Comparison of ENCODE assay signal across 24 cellular contexts in the genomic region with DNA sequence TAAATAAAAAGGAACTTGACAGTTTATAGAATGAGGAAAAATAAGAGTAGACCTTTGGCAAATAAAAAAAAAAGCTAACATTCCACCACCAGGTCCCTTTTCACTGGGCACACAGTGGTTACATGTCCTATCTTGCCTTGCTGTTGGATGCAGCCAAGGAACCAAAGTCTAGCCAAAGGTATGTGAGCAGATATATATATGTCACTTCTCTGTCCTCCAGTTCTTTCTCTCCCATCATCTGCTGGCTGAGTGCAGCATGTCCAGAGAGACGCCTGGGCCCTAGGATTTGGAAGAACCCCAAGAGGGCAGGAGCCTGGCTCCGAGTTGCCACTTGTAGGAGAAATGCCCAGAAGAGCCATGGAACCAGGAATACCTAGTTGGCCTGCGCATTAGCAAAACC.
"Had no signal": no experiment of that assay in that cellular context is flagged by ENCODE, and none has a peak within 500 bp of the region (broad histone marks: within the 10 kb centered on the region; RNA-seq: fewer than 3 reads in every experiment).

No MANE protein-coding gene starts in this region.

- H3K4me3 ChIP-seq: adrenal gland, K562 had no signal

- H3K27me3 ChIP-seq: adrenal gland had no signal

- H3K4me1 ChIP-seq: adrenal gland had no signal

- H3K27ac ChIP-seq: adrenal gland had no signal

- H3K9me3 ChIP-seq: adrenal gland had no signal

- H3K36me3 ChIP-seq: adrenal gland had no signal

- DNase-seq: activated CD4-positive, alpha-beta T cell treated with anti-CD3 and anti-CD28 coated beads for 48 hours; activated CD4-positive, alpha-beta T cell treated with anti-CD3 and anti-CD28 coated beads, Interleukin-2, amount 50 U/mL, for 4 hours; activated CD4-positive, CD25-positive, alpha-beta regulatory T cell treated with anti-CD3 and anti-CD28 coated beads, Interleukin-2, amount 50 U/mL, for 72 hours; activated CD8-positive, alpha-beta memory T cell treated with anti-CD3 and anti-CD28 coated beads, Interleukin-2, amount 50 U/mL, for 48 hours; activated CD8-positive, alpha-beta T cell treated with anti-CD3 and anti-CD28 coated beads, Interleukin-2, amount 10 ng/mL, durations not matched to agents 7 days and 5 days; activated naive CD4-positive, alpha-beta T cell treated with anti-CD3 and anti-CD28 coated beads, Interleukin-2, amount 50 U/mL, for 16 hours; activated naive CD8-positive, alpha-beta T cell treated with anti-CD3 and anti-CD28 coated beads, Interleukin-2, amount 10 ng/mL, durations not matched to agents 7 days and 5 days; activated T-cell treated with anti-CD3 and anti-CD28 coated beads, Interleukin-2, amount 50 U/mL, for 1 hour; adrenal gland; anterior cingulate cortex; Karpas-422; NCI-H1105 treated with DMSO at 0.1 percent for 48 hours; NCI-H1436 treated with DMSO at 0.1 percent for 48 hours; NCI-H187; NCI-H2081; NCI-H510A treated with DMSO at 0.1 percent for 48 hours; NCI-H69; NK-92 treated with Interleukin-12 subunit alpha and Interleukin-12 subunit beta, amount 100 ng/mL, for 24 hours; OCI-M1; RPMI8226; SHP77 had no signal

- ATAC-seq: activated CD8-positive, alpha-beta T cell treated with anti-CD3 and anti-CD28 coated beads, Interleukin-2, amount 10 ng/mL, durations not matched to agents 7 days and 5 days; K562; Panc1; WTC11 had no signal
